ENCODE assay signal across 2 cellular contexts in the genomic region with DNA sequence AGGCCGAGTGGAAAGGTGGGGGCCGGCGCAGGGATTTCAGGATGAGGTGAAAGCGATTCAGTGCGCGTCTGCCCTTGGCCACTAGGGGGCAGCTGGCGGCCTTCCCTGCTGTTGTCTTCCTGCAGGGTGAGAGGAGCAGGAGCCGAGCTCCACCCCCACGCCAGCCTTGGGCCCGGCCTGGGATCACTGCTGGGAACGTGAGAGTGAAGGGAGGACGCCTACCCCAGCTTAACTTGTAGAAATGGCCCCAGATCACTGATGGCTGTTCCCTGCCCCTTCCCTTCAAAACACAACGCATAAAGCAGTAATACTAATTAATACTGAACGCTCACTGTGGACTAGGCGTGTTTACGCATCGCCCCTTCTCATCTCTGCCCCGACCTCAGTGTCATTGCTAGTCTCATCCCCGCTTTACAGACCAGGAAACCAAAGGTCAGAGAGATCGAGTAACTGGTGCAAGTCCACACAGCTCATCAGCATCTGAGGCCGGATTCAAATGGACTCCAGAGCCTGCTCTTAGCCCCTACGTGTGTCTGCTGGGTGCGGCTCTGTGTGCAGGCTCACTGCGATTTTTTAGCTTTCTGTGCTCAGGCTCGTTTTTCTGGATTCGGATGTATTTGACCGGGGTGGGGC.
TF ChIP-seq lines count a peak whose summit lies in the region.

No MANE protein-coding gene starts in this region.

TF ChIP-seq in A549, 52 proteins besides CTCF, POLR2A, EP300 and RAD21:
- TF ChIP-seq MAZ (IDR thresholded peaks at IDR 0.05; ENCODE audit: borderline replicate concordance, low read depth, low read length): 0 out of 2 replicates have a peak, but pooled peaks have one; percentile 57
- TF ChIP-seq, protein P1, sequence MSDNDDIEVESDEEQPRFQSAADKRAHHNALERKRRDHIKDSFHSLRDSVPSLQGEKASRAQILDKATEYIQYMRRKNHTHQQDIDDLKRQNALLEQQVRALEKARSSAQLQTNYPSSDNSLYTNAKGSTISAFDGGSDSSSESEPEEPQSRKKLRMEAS (IDR thresholded peaks at IDR 0.05): peak; percentile 49
- TF ChIP-seq ZSCAN20 (CRISPR knock-in tag; IDR thresholded peaks at IDR 0.05): no peak
- peak; percentile 90 for TF ChIP-seq SMC3 (IDR thresholded peaks at IDR 0.05)

TF ChIP-seq in K562, 482 proteins besides CTCF, POLR2A, EP300 and RAD21 (continues in another document):
- TF ChIP-seq, protein P2, sequence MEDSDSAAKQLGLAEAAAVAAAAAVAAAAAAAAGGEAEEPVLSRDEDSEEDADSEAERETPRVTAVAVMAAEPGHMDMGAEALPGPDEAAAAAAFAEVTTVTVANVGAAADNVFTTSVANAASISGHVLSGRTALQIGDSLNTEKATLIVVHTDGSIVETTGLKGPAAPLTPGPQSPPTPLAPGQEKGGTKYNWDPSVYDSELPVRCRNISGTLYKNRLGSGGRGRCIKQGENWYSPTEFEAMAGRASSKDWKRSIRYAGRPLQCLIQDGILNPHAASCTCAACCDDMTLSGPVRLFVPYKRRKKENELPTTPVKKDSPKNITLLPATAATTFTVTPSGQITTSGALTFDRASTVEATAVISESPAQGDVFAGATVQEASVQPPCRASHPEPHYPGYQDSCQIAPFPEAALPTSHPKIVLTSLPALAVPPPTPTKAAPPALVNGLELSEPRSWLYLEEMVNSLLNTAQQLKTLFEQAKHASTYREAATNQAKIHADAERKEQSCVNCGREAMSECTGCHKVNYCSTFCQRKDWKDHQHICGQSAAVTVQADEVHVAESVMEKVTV (CRISPR knock-in tag; IDR thresholded peaks at IDR 0.05): peak; percentile 57
- no peak for TF ChIP-seq U2AF2 (optimal IDR thresholded peaks at IDR 0.05; ENCODE audit: low read depth, low read length)
- no peak for TF ChIP-seq RBM22 (IDR thresholded peaks at IDR 0.05; ENCODE audit: low read depth, low read length, poor library complexity, severe bottlenecking)
- TF ChIP-seq BHLHE40 (IDR thresholded peaks at IDR 0.05; ENCODE audit: low read length): peak; percentile 57
- TF ChIP-seq TFAP4 (CRISPR knock-in tag; IDR thresholded peaks at IDR 0.05; ENCODE audit: borderline replicate concordance): peak; percentile 72; the same call in 1 of the 2 replicates
- TF ChIP-seq, protein P3, sequence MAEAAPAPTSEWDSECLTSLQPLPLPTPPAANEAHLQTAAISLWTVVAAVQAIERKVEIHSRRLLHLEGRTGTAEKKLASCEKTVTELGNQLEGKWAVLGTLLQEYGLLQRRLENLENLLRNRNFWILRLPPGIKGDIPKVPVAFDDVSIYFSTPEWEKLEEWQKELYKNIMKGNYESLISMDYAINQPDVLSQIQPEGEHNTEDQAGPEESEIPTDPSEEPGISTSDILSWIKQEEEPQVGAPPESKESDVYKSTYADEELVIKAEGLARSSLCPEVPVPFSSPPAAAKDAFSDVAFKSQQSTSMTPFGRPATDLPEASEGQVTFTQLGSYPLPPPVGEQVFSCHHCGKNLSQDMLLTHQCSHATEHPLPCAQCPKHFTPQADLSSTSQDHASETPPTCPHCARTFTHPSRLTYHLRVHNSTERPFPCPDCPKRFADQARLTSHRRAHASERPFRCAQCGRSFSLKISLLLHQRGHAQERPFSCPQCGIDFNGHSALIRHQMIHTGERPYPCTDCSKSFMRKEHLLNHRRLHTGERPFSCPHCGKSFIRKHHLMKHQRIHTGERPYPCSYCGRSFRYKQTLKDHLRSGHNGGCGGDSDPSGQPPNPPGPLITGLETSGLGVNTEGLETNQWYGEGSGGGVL (CRISPR knock-in tag; IDR thresholded peaks at IDR 0.05): no peak
- TF ChIP-seq XRCC5 (IDR thresholded peaks at IDR 0.05; ENCODE audit: low read depth, low read length): peak; percentile 51; the same call in 1 of the 2 replicates
- no peak for TF ChIP-seq SMARCE1 (IDR thresholded peaks at IDR 0.05)
- no peak for TF ChIP-seq GATA2 (CRISPR knock-in tag; IDR thresholded peaks at IDR 0.05)
- TF ChIP-seq GABPB1 (CRISPR knock-in tag; IDR thresholded peaks at IDR 0.05): 0 out of 2 replicates have a peak, but pooled peaks have one; percentile 26
- TF ChIP-seq CREM (IDR thresholded peaks at IDR 0.05; ENCODE audit: low read depth): peak; percentile 69
- peak; percentile 38 for TF ChIP-seq VEZF1 (CRISPR knock-in tag; IDR thresholded peaks at IDR 0.05)
- TF ChIP-seq ZNF507 (tag; conservative IDR thresholded peaks at IDR 0.05): no peak
- peak; percentile 31; the same call in 1 of the 2 replicates for TF ChIP-seq MYC (IDR thresholded peaks at IDR 0.05; ENCODE audit: low read depth, low read length)
- no peak for TF ChIP-seq MYC (CRISPR knock-in tag; IDR thresholded peaks at IDR 0.05; ENCODE audit: borderline replicate concordance, low read depth)
- no peak for TF ChIP-seq GTF2F1 (IDR thresholded peaks at IDR 0.05; ENCODE audit: low read depth, low read length)
- TF ChIP-seq POLR2AphosphoS2 (IDR thresholded peaks at IDR 0.05; ENCODE audit: low read length): peak; percentile 82; the same call in 1 of the 2 replicates
- TF ChIP-seq HCFC1 (IDR thresholded peaks at IDR 0.05; ENCODE audit: low read depth, low read length): no peak
- peak; percentile 41 to 47; a peak in 3 of 4 replicates for TF ChIP-seq NRF1 (conservative IDR thresholded peaks at IDR 0.05 in 1 of 2, IDR thresholded peaks at IDR 0.05 in 1 of 2)
- TF ChIP-seq PCBP2 (IDR thresholded peaks at IDR 0.05; ENCODE audit: low read depth, low read length, poor library complexity, severe bottlenecking): no peak
- no peak for TF ChIP-seq FOSL1 (tag; conservative IDR thresholded peaks at IDR 0.05)
- TF ChIP-seq SMC3 (conservative IDR thresholded peaks at IDR 0.05; ENCODE audit: insufficient read depth, low read depth, low read length): peak; percentile 88
- peak; percentile 47; the same call in 1 of the 2 replicates for TF ChIP-seq CTBP1 (IDR thresholded peaks at IDR 0.05; ENCODE audit: borderline replicate concordance)
- TF ChIP-seq MAZ (CRISPR knock-in tag; conservative IDR thresholded peaks at IDR 0.05 in 1 of 2, IDR thresholded peaks at IDR 0.05 in 1 of 2): peak; percentile 49 to 79; a peak in 3 of 4 replicates
- TF ChIP-seq NFIC (IDR thresholded peaks at IDR 0.05): 0 out of 2 replicates have a peak, but pooled peaks have one; percentile 12
- TF ChIP-seq, protein P4, sequence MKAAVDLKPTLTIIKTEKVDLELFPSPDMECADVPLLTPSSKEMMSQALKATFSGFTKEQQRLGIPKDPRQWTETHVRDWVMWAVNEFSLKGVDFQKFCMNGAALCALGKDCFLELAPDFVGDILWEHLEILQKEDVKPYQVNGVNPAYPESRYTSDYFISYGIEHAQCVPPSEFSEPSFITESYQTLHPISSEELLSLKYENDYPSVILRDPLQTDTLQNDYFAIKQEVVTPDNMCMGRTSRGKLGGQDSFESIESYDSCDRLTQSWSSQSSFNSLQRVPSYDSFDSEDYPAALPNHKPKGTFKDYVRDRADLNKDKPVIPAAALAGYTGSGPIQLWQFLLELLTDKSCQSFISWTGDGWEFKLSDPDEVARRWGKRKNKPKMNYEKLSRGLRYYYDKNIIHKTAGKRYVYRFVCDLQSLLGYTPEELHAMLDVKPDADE (conservative IDR thresholded peaks at IDR 0.05; ENCODE audit: control insufficient read depth, low read depth, low read length): 0 out of 2 replicates have a peak, but pooled peaks have one; percentile 37
- peak; percentile 33; the same call in 1 of the 2 replicates for TF ChIP-seq STAG1 (CRISPR knock-in tag; IDR thresholded peaks at IDR 0.05; ENCODE audit: borderline replicate concordance)
- TF ChIP-seq ILK (tag; IDR thresholded peaks at IDR 0.05; ENCODE audit: borderline replicate concordance, low read depth): no peak
- TF ChIP-seq TRIM28 (IDR thresholded peaks at IDR 0.05): no peak
- TF ChIP-seq ZEB2 (IDR thresholded peaks at IDR 0.05): no peak
- TF ChIP-seq ZNF263 (CRISPR knock-in tag; IDR thresholded peaks at IDR 0.05; ENCODE audit: borderline replicate concordance): peak; percentile 80
- TF ChIP-seq, protein P5, sequence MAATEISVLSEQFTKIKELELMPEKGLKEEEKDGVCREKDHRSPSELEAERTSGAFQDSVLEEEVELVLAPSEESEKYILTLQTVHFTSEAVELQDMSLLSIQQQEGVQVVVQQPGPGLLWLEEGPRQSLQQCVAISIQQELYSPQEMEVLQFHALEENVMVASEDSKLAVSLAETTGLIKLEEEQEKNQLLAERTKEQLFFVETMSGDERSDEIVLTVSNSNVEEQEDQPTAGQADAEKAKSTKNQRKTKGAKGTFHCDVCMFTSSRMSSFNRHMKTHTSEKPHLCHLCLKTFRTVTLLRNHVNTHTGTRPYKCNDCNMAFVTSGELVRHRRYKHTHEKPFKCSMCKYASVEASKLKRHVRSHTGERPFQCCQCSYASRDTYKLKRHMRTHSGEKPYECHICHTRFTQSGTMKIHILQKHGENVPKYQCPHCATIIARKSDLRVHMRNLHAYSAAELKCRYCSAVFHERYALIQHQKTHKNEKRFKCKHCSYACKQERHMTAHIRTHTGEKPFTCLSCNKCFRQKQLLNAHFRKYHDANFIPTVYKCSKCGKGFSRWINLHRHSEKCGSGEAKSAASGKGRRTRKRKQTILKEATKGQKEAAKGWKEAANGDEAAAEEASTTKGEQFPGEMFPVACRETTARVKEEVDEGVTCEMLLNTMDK (IDR thresholded peaks at IDR 0.05; ENCODE audit: borderline replicate concordance, insufficient read depth, low read depth, low read length, poor library complexity, severe bottlenecking): peak; percentile 54
- TF ChIP-seq IRF2 (CRISPR knock-in tag; IDR thresholded peaks at IDR 0.05): no peak
- TF ChIP-seq, protein P6, sequence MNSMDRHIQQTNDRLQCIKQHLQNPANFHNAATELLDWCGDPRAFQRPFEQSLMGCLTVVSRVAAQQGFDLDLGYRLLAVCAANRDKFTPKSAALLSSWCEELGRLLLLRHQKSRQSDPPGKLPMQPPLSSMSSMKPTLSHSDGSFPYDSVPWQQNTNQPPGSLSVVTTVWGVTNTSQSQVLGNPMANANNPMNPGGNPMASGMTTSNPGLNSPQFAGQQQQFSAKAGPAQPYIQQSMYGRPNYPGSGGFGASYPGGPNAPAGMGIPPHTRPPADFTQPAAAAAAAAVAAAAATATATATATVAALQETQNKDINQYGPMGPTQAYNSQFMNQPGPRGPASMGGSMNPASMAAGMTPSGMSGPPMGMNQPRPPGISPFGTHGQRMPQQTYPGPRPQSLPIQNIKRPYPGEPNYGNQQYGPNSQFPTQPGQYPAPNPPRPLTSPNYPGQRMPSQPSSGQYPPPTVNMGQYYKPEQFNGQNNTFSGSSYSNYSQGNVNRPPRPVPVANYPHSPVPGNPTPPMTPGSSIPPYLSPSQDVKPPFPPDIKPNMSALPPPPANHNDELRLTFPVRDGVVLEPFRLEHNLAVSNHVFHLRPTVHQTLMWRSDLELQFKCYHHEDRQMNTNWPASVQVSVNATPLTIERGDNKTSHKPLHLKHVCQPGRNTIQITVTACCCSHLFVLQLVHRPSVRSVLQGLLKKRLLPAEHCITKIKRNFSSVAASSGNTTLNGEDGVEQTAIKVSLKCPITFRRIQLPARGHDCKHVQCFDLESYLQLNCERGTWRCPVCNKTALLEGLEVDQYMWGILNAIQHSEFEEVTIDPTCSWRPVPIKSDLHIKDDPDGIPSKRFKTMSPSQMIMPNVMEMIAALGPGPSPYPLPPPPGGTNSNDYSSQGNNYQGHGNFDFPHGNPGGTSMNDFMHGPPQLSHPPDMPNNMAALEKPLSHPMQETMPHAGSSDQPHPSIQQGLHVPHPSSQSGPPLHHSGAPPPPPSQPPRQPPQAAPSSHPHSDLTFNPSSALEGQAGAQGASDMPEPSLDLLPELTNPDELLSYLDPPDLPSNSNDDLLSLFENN (IDR thresholded peaks at IDR 0.05; ENCODE audit: low read depth in 2 of 2, low read length in 2 of 2): no peak
- TF ChIP-seq HSF4 (CRISPR knock-in tag; IDR thresholded peaks at IDR 0.05; ENCODE audit: borderline replicate concordance): no peak
- peak; percentile 26 for TF ChIP-seq E2F8 (IDR thresholded peaks at IDR 0.05; ENCODE audit: low read depth, partially characterized antibody)
- peak; percentile 61 for TF ChIP-seq JUND (IDR thresholded peaks at IDR 0.05; ENCODE audit: borderline replicate concordance, low read depth, low read length)
- TF ChIP-seq JUND (tag; IDR thresholded peaks at IDR 0.05; ENCODE audit: borderline replicate concordance, low read depth, low read length): no peak; the same call in 2 of the 3 replicates
- 0 out of 2 replicates have a peak, but pooled peaks have one; percentile 18 for TF ChIP-seq ZBTB7A (IDR thresholded peaks at IDR 0.05; ENCODE audit: borderline replicate concordance, control insufficient read depth, low read depth, low read length)
- peak; percentile 68 for TF ChIP-seq HMGN3 (IDR thresholded peaks at IDR 0.05; ENCODE audit: borderline replicate concordance, extremely low read depth, insufficient read length, low read depth, low read length)
- TF ChIP-seq RCOR1 (IDR thresholded peaks at IDR 0.05; ENCODE audit: borderline replicate concordance in 1 of 2, low read depth in 2 of 2, low read length in 2 of 2): peak in 1 of 2 experiments; percentile 62; a peak in 1 of 4 replicates
- TF ChIP-seq MTA3 (IDR thresholded peaks at IDR 0.05; ENCODE audit: borderline replicate concordance): peak; percentile 54; the same call in 1 of the 2 replicates
